Comparison of ENCODE assay signal across 1 cellular context in genomic region chr19:16628183-16628983, GRCh38.
A peak's percentile ranks its signal among the peaks of the same experiment; 100 is the strongest.
TF ChIP-seq lines count a peak whose summit lies in the region.

Gene MED26, minus strand, starts transcription at chr19:16628204. Its CDS starts 261 bp downstream, at chr19:16627943.

TF ChIP-seq in HepG2, 621 proteins besides CTCF, POLR2A, EP300 and RAD21 (continued from another document):
- TF ChIP-seq ZBTB14 (CRISPR knock-in tag; IDR thresholded peaks at IDR 0.05) (peak; percentile 74), ZSCAN31 (CRISPR knock-in tag; IDR thresholded peaks at IDR 0.05; ENCODE audit: low read depth) (peak; percentile 81; the same call in 1 of the 2 replicates), SP5 (CRISPR knock-in tag; IDR thresholded peaks at IDR 0.05; ENCODE audit: borderline replicate concordance, low read depth) (peak; percentile 75; the same call in 1 of the 2 replicates), ZFP36L1 (CRISPR knock-in tag; IDR thresholded peaks at IDR 0.05) (peak; percentile 63; the same call in 1 of the 2 replicates), SNAPC2 (CRISPR knock-in tag; IDR thresholded peaks at IDR 0.05) (peak; percentile 40; the same call in 1 of the 2 replicates), ZMYM4 (CRISPR knock-in tag; IDR thresholded peaks at IDR 0.05) (peak; percentile 75), ZNF576 (CRISPR knock-in tag; IDR thresholded peaks at IDR 0.05) (0 out of 2 replicates have a peak, but pooled peaks have one; percentile 29), ASH2L (IDR thresholded peaks at IDR 0.05; ENCODE audit: insufficient read length, low read depth, low read length) (peak; percentile 82), ATF4 (CRISPR knock-in tag; IDR thresholded peaks at IDR 0.05) (peak in 1 of 2 experiments; percentile 35; a peak in 1 of 4 replicates), ZNF496 (CRISPR knock-in tag; IDR thresholded peaks at IDR 0.05; ENCODE audit: insufficient replicate concordance) (no peak), SALL1 (CRISPR knock-in tag; IDR thresholded peaks at IDR 0.05) (peak; percentile 70; the same call in 1 of the 2 replicates), ZNF138 (CRISPR knock-in tag; IDR thresholded peaks at IDR 0.05; ENCODE audit: low read depth) (peak; percentile 56; the same call in 1 of the 2 replicates), ZNF407 (CRISPR knock-in tag; IDR thresholded peaks at IDR 0.05; ENCODE audit: not compliant biosample characterization) (peak; percentile 65), MATR3 (CRISPR knock-in tag; IDR thresholded peaks at IDR 0.05) (no peak), ZNF383 (CRISPR knock-in tag; IDR thresholded peaks at IDR 0.05; ENCODE audit: borderline replicate concordance) (no peak), MXI1 (IDR thresholded peaks at IDR 0.05; ENCODE audit: borderline replicate concordance, low read depth, low read length) (peak; percentile 67; the same call in 1 of the 3 replicates), ISX (CRISPR knock-in tag; conservative IDR thresholded peaks at IDR 0.05) (0 out of 2 replicates have a peak, but pooled peaks have one; percentile 54), MTF2 (CRISPR knock-in tag; IDR thresholded peaks at IDR 0.05; ENCODE audit: borderline replicate concordance) (0 out of 2 replicates have a peak, but pooled peaks have one; percentile 48), BCL3 (CRISPR knock-in tag; IDR thresholded peaks at IDR 0.05) (peak; percentile 47; the same call in 1 of the 2 replicates), HNF1A (IDR thresholded peaks at IDR 0.05; ENCODE audit: low read depth) (no peak), HNF1A (CRISPR knock-in tag; IDR thresholded peaks at IDR 0.05; ENCODE audit: borderline replicate concordance) (peak; percentile 33; the same call in 1 of the 2 replicates), KDM2A (CRISPR knock-in tag; IDR thresholded peaks at IDR 0.05; ENCODE audit: borderline replicate concordance, low read depth) (peak; percentile 94), PHF8 (CRISPR knock-in tag; IDR thresholded peaks at IDR 0.05) (peak; percentile 74), MIXL1 (CRISPR knock-in tag; IDR thresholded peaks at IDR 0.05) (no peak)
